ENCODE assay signal across 8 cellular contexts in the genomic region with DNA sequence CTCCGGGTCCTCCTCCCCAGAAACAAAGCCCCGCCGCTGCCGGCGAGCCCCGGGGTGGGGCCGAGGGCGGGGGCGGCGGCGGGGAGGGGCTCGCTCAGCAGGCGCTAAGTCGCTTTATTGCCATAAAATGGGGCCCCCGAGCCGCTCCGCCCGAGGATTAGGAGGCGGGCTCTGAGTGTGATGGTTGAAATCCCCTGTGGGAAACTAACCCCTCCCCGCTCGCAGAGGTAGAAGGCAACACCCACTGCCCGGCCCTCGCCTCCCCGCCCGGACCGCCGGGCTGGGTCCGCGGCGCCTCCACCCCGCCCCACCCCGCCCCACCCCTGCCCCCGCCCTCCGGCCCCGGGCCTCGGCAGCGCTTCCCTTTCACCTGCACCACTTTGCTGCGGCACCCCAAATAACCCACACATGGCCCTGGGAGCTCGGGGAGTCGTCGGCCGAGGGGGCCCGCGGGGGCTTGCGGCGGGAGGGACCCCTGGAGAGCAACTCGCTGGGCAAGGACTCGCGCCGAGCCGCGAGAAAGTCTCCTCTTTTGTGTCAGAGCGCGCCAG. TPM values are rescaled to one million over a fixed set of nuclear protein-coding genes. Genes with fewer than 3 reads are reported as not detected.
DNase-seq lines count a peak whose midpoint lies in the region; ATAC-seq and TF ChIP-seq lines count a peak whose summit lies in the region.

A gene (minus strand): TSS at position 179 of the 551 bp plus-strand sequence.

- TF ChIP-seq CTCF in GM12875 (IDR thresholded peaks at IDR 0.05; ENCODE audit: borderline replicate concordance, insufficient read depth, low read depth, low read length) (no peak), heart right ventricle (IDR thresholded peaks at IDR 0.05) (no peak), progenitor cell of endocrine pancreas (IDR thresholded peaks at IDR 0.05; ENCODE audit: unreplicated experiment) (no peak)

- no peaks in the 10 kb centered on the region for H3K36me3 ChIP-seq in heart right ventricle
- no peaks in the 10 kb centered on the region for H3K36me3 ChIP-seq in urinary bladder (ENCODE audit: insufficient read depth)

- peaks cover 0 to 12% (median 0%) of the 10 kb centered on the region in 7 donors for H3K27me3 ChIP-seq in heart right ventricle

- peaks cover 1% of the 10 kb centered on the region for H3K36me3 Mint-ChIP-seq in activated naive CD8-positive, alpha-beta T cell treated with anti-CD3 and anti-CD28 coated beads, Interleukin-2, amount 10 ng/mL, durations not matched to agents 7 days and 5 days
- H3K36me3 Mint-ChIP-seq in progenitor cell of endocrine pancreas (ENCODE audit: insufficient read depth): no peaks in the 10 kb centered on the region

- H3K4me1 Mint-ChIP-seq in activated naive CD8-positive, alpha-beta T cell treated with anti-CD3 and anti-CD28 coated beads, Interleukin-2, amount 10 ng/mL, durations not matched to agents 7 days and 5 days: peaks cover 29% of the 10 kb centered on the region
- peaks cover 14% of the 10 kb centered on the region for H3K4me1 Mint-ChIP-seq in progenitor cell of endocrine pancreas (ENCODE audit: low read depth)

- H3K27me3 Mint-ChIP-seq in activated naive CD8-positive, alpha-beta T cell treated with anti-CD3 and anti-CD28 coated beads, Interleukin-2, amount 10 ng/mL, durations not matched to agents 7 days and 5 days: no peaks in the 10 kb centered on the region
- H3K27me3 Mint-ChIP-seq in progenitor cell of endocrine pancreas: peaks cover 5% of the 10 kb centered on the region

- H3K27ac ChIP-seq in heart right ventricle: peak within 1 kb of the TSS; percentile 93 to 99 (median 97)
- H3K27ac ChIP-seq in urinary bladder (ENCODE audit: low read depth): peak within 1 kb of the TSS; percentile 88

- H3K4me1 ChIP-seq in heart right ventricle (peaks cover 0 to 41% (median 24%) of the 10 kb centered on the region in 9 donors), urinary bladder (ENCODE audit: insufficient read depth) (no peaks in the 10 kb centered on the region)

- ATAC-seq in HG02610 (IDR thresholded peaks at IDR 0.05; ENCODE audit: unreplicated experiment): peak; percentile 74
- ATAC-seq in activated naive CD8-positive, alpha-beta T cell treated with anti-CD3 and anti-CD28 coated beads, Interleukin-2, amount 10 ng/mL, durations not matched to agents 7 days and 5 days (ENCODE audit: low read depth): peak; percentile 72
- peak; percentile 75 to 95 (median 80) for ATAC-seq in heart right ventricle

- POLR2A ChIA-PET in activated naive CD8-positive, alpha-beta T cell treated with anti-CD3 and anti-CD28 coated beads, Interleukin-2, amount 10 ng/mL, durations not matched to agents 7 days and 5 days (lab: Charles Lee): interaction anchor here (0.7 to 5.7 kb wide), 15 partner anchors 43 to 263 kb away, joined by 3 to 93 read pairs (median 5); no protein-coding TSS in a partner anchor

- H3K9me3 ChIP-seq in heart right ventricle: no peaks in the 10 kb centered on the region

- no peaks in the 10 kb centered on the region for H3K9me3 Mint-ChIP-seq in activated naive CD8-positive, alpha-beta T cell treated with anti-CD3 and anti-CD28 coated beads, Interleukin-2, amount 10 ng/mL, durations not matched to agents 7 days and 5 days
- H3K9me3 Mint-ChIP-seq in progenitor cell of endocrine pancreas (ENCODE audit: low read depth): no peaks in the 10 kb centered on the region

- intact Hi-C loops in heart right ventricle (cut with DNase I): loop anchor here in 9 of 10 donors (2.0 to 10.0 kb wide), 16 partner anchors 47 to 1080 kb away; no protein-coding TSS in a partner anchor

- H3K4me3 ChIP-seq in GM12875 (ENCODE audit: low read depth, low read length) (peak within 1 kb of the TSS; percentile 92), heart right ventricle (peak within 1 kb of the TSS; percentile 65 to 98 (median 89)), urinary bladder (ENCODE audit: low read depth, low read length) (peak within 1 kb of the TSS; percentile 81)

- H3K27ac Mint-ChIP-seq in activated naive CD8-positive, alpha-beta T cell treated with anti-CD3 and anti-CD28 coated beads, Interleukin-2, amount 10 ng/mL, durations not matched to agents 7 days and 5 days: peak within 1 kb of the TSS; percentile 100
- H3K27ac Mint-ChIP-seq in progenitor cell of endocrine pancreas: peak within 1 kb of the TSS; percentile 96

- peak within 1 kb of the TSS; percentile 98 for H3K4me3 Mint-ChIP-seq in activated naive CD8-positive, alpha-beta T cell treated with anti-CD3 and anti-CD28 coated beads, Interleukin-2, amount 10 ng/mL, durations not matched to agents 7 days and 5 days
- peak within 1 kb of the TSS; percentile 91 for H3K4me3 Mint-ChIP-seq in progenitor cell of endocrine pancreas (ENCODE audit: low read depth)

- WGBS in heart right ventricle, 2 donors: 1% methylated on average over 53 to 54 of the region's 54 CpGs
- WGBS in urinary bladder: under 1% methylated on average over 54 of the region's 54 CpGs

- DNase-seq in NCI-H1105 (lab: John Stamatoyannopoulos, UW) (peak; percentile 80), SW480 (ENCODE audit: low spot score) (peak; percentile 96), heart right ventricle (peak; percentile 85 to 93), progenitor cell of endocrine pancreas (ENCODE audit: low spot score, unreplicated experiment) (peak; percentile 75)
- peak; percentile 88 for DNase-seq in activated naive CD8-positive, alpha-beta T cell treated with anti-CD3 and anti-CD28 coated beads, Interleukin-2, amount 10 ng/mL, durations not matched to agents 7 days and 5 days

RNA-seq across cellular contexts. Expression of the gene that starts here (rescaled TPM):
- total RNA-seq in activated naive CD8-positive, alpha-beta T cell treated with anti-CD3 and anti-CD28 coated beads, Interleukin-2, amount 10 ng/mL, durations not matched to agents 7 days and 5 days: 10 to 100 TPM; 43.9 to 50.5 TPM
- total RNA-seq in heart right ventricle (10 to 100 TPM; 11.2 to 23.9 (median 21.2) TPM), progenitor cell of endocrine pancreas (25.2 and 25.4 TPM in 2 replicates), urinary bladder (51.9 TPM)
- polyA plus RNA-seq in heart right ventricle (1 to 10 TPM; 2.1 to 3.5 TPM), urinary bladder (4.6 TPM)

Comparison
In these comparisons a context has a peak if more than half of its experiments do, and no peak if none do; other contexts are left out.
1. Peak in every context shown above with its lines: DNase-seq, ATAC-seq, H3K4me3 ChIP-seq and H3K27ac ChIP-seq.